In genomic region chr19:40286235-40286530, GRCh38 we compare ENCODE assay signal across 9 cellular contexts. TPM values are rescaled to one million over a fixed set of nuclear protein-coding genes. Genes with fewer than 3 reads are reported as not detected.
DNase-seq lines count a peak whose midpoint lies in the region; ATAC-seq, FAIRE-seq and TF ChIP-seq lines count a peak whose summit lies in the region.
"Had no signal": no experiment of that assay in that cellular context is flagged by ENCODE, and none has a peak within 500 bp of the region (broad histone marks: within the 10 kb centered on the region; RNA-seq: fewer than 3 reads in every experiment).

No MANE protein-coding gene starts in this region.

- no peak for FAIRE-seq in kidney (lab: Jason Lieb, UNC)

- no peak for TF ChIP-seq POLR2A in testis (IDR thresholded peaks at IDR 0.05)

- peak overlapping the region; percentile 98 for H3K27ac Mint-ChIP-seq in activated T-helper 1 cell treated with anti-CD3 and anti-CD28 coated beads, Interleukin-12 subunit alpha, Interleukin-12 subunit beta, Interleukin-2, Interleukin-4 antibody, amounts not matched to agents 30 ng/mL and 10 ng/mL and 1 ng/mL, durations not matched to agents 14 hours and 24 hours and 36 hours

- no peaks in the 10 kb centered on the region for H3K36me3 Mint-ChIP-seq in activated T-cell treated with anti-CD3 and anti-CD28 coated beads, Interleukin-2, amount 50 U/mL, for 4 hours (ENCODE audit: insufficient read depth)
- peaks cover 4% of the 10 kb centered on the region for H3K36me3 Mint-ChIP-seq in activated T-helper 1 cell treated with anti-CD3 and anti-CD28 coated beads, Interleukin-12 subunit alpha, Interleukin-12 subunit beta, Interleukin-2, Interleukin-4 antibody, amounts not matched to agents 30 ng/mL and 10 ng/mL and 1 ng/mL, durations not matched to agents 14 hours and 24 hours and 36 hours (ENCODE audit: low read depth)

- H3K27me3 ChIP-seq in testis: no peaks in the 10 kb centered on the region

- no peaks in the 10 kb centered on the region for H3K27me3 Mint-ChIP-seq in activated T-cell treated with anti-CD3 and anti-CD28 coated beads, Interleukin-2, amount 50 U/mL, for 4 hours (ENCODE audit: low read depth)
- H3K27me3 Mint-ChIP-seq in activated T-helper 1 cell treated with anti-CD3 and anti-CD28 coated beads, Interleukin-12 subunit alpha, Interleukin-12 subunit beta, Interleukin-2, Interleukin-4 antibody, amounts not matched to agents 30 ng/mL and 10 ng/mL and 1 ng/mL, durations not matched to agents 14 hours and 24 hours and 36 hours (ENCODE audit: insufficient read depth): no peaks in the 10 kb centered on the region

- H3K4me3 Mint-ChIP-seq in activated T-cell treated with anti-CD3 and anti-CD28 coated beads, Interleukin-2, amount 50 U/mL, for 4 hours: peak overlapping the region; percentile 81
- peak overlapping the region; percentile 80 for H3K4me3 Mint-ChIP-seq in activated T-helper 1 cell treated with anti-CD3 and anti-CD28 coated beads, Interleukin-12 subunit alpha, Interleukin-12 subunit beta, Interleukin-2, Interleukin-4 antibody, amounts not matched to agents 30 ng/mL and 10 ng/mL and 1 ng/mL, durations not matched to agents 14 hours and 24 hours and 36 hours

- H3K27ac ChIP-seq in kidney (ENCODE audit: low read depth in 2 of 2, low read length in 2 of 2): peak overlapping the region in 1 of 2 donors; percentile 98
- peak overlapping the region; percentile 79 to 95 for H3K27ac ChIP-seq in testis
- peak overlapping the region in 1 of 2 donors; percentile 90 for H3K27ac ChIP-seq in coronary artery

- DNase-seq in activated T-cell treated with anti-CD3 and anti-CD28 coated beads, Interleukin-2, amount 50 U/mL, for 4 hours: no peak
- DNase-seq in activated T-cell treated with anti-CD3 and anti-CD28 coated beads for 4 hours (no peak), kidney (no peak), testis (no peak), coronary artery (ENCODE audit: low spot score) (no peak), AG08396 (ENCODE audit: low spot score) (no peak), RPMI8226 (no peak)
- DNase-seq in activated T-helper 1 cell treated with anti-CD3 and anti-CD28 coated beads, Interleukin-12 subunit alpha, Interleukin-12 subunit beta, Interleukin-2, Interleukin-4 antibody, amounts not matched to agents 30 ng/mL and 10 ng/mL and 1 ng/mL, durations not matched to agents 14 hours and 24 hours and 36 hours (ENCODE audit: low spot score): no peak

- H3K4me3 ChIP-seq in kidney (ENCODE audit: low read length in 2 of 2) (peak overlapping the region; percentile 14 to 94), testis (peak overlapping the region; percentile 93 to 95), coronary artery (no peak overlapping the region)

- H3K4me1 ChIP-seq in kidney (ENCODE audit: control insufficient read depth in 1 of 2, insufficient read depth in 1 of 2, low read depth in 1 of 2, low read length in 2 of 2) (peaks cover 23 to 27% of the 10 kb centered on the region in 2 donors), testis (peaks cover 44% of the 10 kb centered on the region)

- H3K9me3 ChIP-seq in kidney (ENCODE audit: control insufficient read depth in 1 of 2, low read length in 2 of 2): no peaks in the 10 kb centered on the region
- H3K9me3 ChIP-seq in testis: no peaks in the 10 kb centered on the region

- TF ChIP-seq CTCF in kidney (IDR thresholded peaks at IDR 0.05; ENCODE audit: borderline replicate concordance, extremely low read depth, insufficient read depth): no peak
- TF ChIP-seq CTCF in testis (IDR thresholded peaks at IDR 0.05): no peak
- TF ChIP-seq CTCF in coronary artery (IDR thresholded peaks at IDR 0.05): no peak

- intact Hi-C loops in activated T-helper 1 cell treated with anti-CD3 and anti-CD28 coated beads, Interleukin-12 subunit alpha, Interleukin-12 subunit beta, Interleukin-2, Interleukin-4 antibody, amounts not matched to agents 30 ng/mL and 10 ng/mL and 1 ng/mL, durations not matched to agents 14 hours and 24 hours and 36 hours (cut with micrococcal nuclease): loop anchor here (5.0 to 10.0 kb wide), 6 partner anchors 116 to 851 kb away; partner anchors contain the start of genes ACTMAP, COQ8B, ITPKC and RPS16
- intact Hi-C loops in kidney (cut with DNase I) (no loop called here), testis (cut with DNase I; ENCODE audit: low total_unique reads) (no loop called here)

- peaks cover 37% of the 10 kb centered on the region for H3K4me1 Mint-ChIP-seq in activated T-cell treated with anti-CD3 and anti-CD28 coated beads, Interleukin-2, amount 50 U/mL, for 4 hours (ENCODE audit: low read depth)
- H3K4me1 Mint-ChIP-seq in activated T-helper 1 cell treated with anti-CD3 and anti-CD28 coated beads, Interleukin-12 subunit alpha, Interleukin-12 subunit beta, Interleukin-2, Interleukin-4 antibody, amounts not matched to agents 30 ng/mL and 10 ng/mL and 1 ng/mL, durations not matched to agents 14 hours and 24 hours and 36 hours (ENCODE audit: low read depth): peaks cover 29% of the 10 kb centered on the region

- H3K36me3 ChIP-seq in kidney (ENCODE audit: control insufficient read depth in 1 of 2, insufficient read depth in 2 of 2, low read length in 2 of 2) (no peaks in the 10 kb centered on the region), testis (ENCODE audit: low read depth, missing control alignments) (no peaks in the 10 kb centered on the region)

- H3K9me3 Mint-ChIP-seq in activated T-cell treated with anti-CD3 and anti-CD28 coated beads, Interleukin-2, amount 50 U/mL, for 4 hours: no peaks in the 10 kb centered on the region
- H3K9me3 Mint-ChIP-seq in activated T-helper 1 cell treated with anti-CD3 and anti-CD28 coated beads, Interleukin-12 subunit alpha, Interleukin-12 subunit beta, Interleukin-2, Interleukin-4 antibody, amounts not matched to agents 30 ng/mL and 10 ng/mL and 1 ng/mL, durations not matched to agents 14 hours and 24 hours and 36 hours: no peaks in the 10 kb centered on the region

- 14 to 22% methylated on average over 11 of the region's 11 CpGs for WGBS in testis, 2 donors

- H3K9ac ChIP-seq in kidney (ENCODE audit: low read length in 2 of 2): peak overlapping the region in 1 of 2 donors; percentile 78

- ATAC-seq in activated T-cell treated with anti-CD3 and anti-CD28 coated beads, Interleukin-2, amount 50 U/mL, for 4 hours: no peak

RNA-seq across cellular contexts. Expression of gene AKT2, which starts 1.0 kb away (rescaled TPM):
- total RNA-seq in activated T-cell treated with anti-CD3 and anti-CD28 coated beads, Interleukin-2, amount 50 U/mL, for 4 hours: 100 to 1,000 TPM; 147 to 158 (median 151) TPM
- 160 and 170 TPM in 2 replicates for total RNA-seq in activated T-helper 1 cell treated with anti-CD3 and anti-CD28 coated beads, Interleukin-12 subunit alpha, Interleukin-12 subunit beta, Interleukin-2, Interleukin-4 antibody, amounts not matched to agents 30 ng/mL and 10 ng/mL and 1 ng/mL, durations not matched to agents 14 hours and 24 hours and 36 hours
- total RNA-seq in kidney (154 TPM), testis (100 to 1,000 TPM; 195 to 229 TPM)
- polyA plus RNA-seq in kidney (ENCODE audit: insufficient read depth, low read depth, low replicate concordance) (75.0 TPM), testis (ENCODE audit: insufficient read depth, low read depth, low replicate concordance) (154 TPM)

RNA-seq across cellular contexts. Expression of gene CCNP, which starts 59.7 kb away (rescaled TPM):
- total RNA-seq in activated T-cell treated with anti-CD3 and anti-CD28 coated beads, Interleukin-2, amount 50 U/mL, for 4 hours: under 1 TPM in 2 of 3 donors, not detected in 1; 0.32 to 0.43 TPM
- 0.12 TPM in 1 of 2 replicates, not detected in the other for total RNA-seq in activated T-helper 1 cell treated with anti-CD3 and anti-CD28 coated beads, Interleukin-12 subunit alpha, Interleukin-12 subunit beta, Interleukin-2, Interleukin-4 antibody, amounts not matched to agents 30 ng/mL and 10 ng/mL and 1 ng/mL, durations not matched to agents 14 hours and 24 hours and 36 hours
- total RNA-seq in kidney (1.2 TPM), testis (1 to 10 TPM; 1.2 to 2.3 TPM)
- polyA plus RNA-seq in kidney (ENCODE audit: insufficient read depth, low read depth, low replicate concordance) (2.1 TPM), testis (ENCODE audit: insufficient read depth, low read depth, low replicate concordance) (0.74 TPM)
- total RNA-seq: dermis microvascular lymphatic vessel endothelial cell had no signal
